Comparison of ENCODE assay signal across 22 cellular contexts in genomic region chr17:39525801-39526506, GRCh38.
DNase-seq lines count a peak whose midpoint lies in the region; ATAC-seq and TF ChIP-seq lines count a peak whose summit lies in the region.
"Had no signal": no experiment of that assay in that cellular context is flagged by ENCODE, and none has a peak within 500 bp of the region (broad histone marks: within the 10 kb centered on the region; RNA-seq: fewer than 3 reads in every experiment).

No MANE protein-coding gene starts in this region.

- CTCF ChIA-PET in GM10248 (lab: Yijun Ruan, JAX) = interaction anchor here (0.8 to 3.5 kb wide), 6 partner anchors 10 to 461 kb away, joined by 3 to 13 read pairs (median 4); no protein-coding TSS in a partner anchor

- H3K4me3 ChIP-seq in choroid plexus epithelial cell (ENCODE audit: low read depth, low read length) = no peak overlapping the region
- no peak overlapping the region for H3K4me3 ChIP-seq in heart right ventricle
- H3K4me3 ChIP-seq: MG63, SK-N-MC had no signal

- POLR2A ChIA-PET in GM10248 (lab: Yijun Ruan, JAX) = no interaction called here

- H3K27me3 Mint-ChIP-seq in activated T-cell treated with anti-CD3 and anti-CD28 coated beads, Interleukin-2, amount 50 U/mL, for 72 hours (ENCODE audit: low read depth) = no peaks in the 10 kb centered on the region
- H3K27me3 Mint-ChIP-seq: CD8-positive, alpha-beta memory T cell had no signal

- H3K36me3 ChIP-seq in heart right ventricle = peaks cover 0 to 100% (median 78%) of the 10 kb centered on the region in 9 donors

- H3K36me3 Mint-ChIP-seq in activated T-cell treated with anti-CD3 and anti-CD28 coated beads, Interleukin-2, amount 50 U/mL, for 72 hours (ENCODE audit: insufficient read depth in 2 of 2) = peaks cover 4 to 20% of the 10 kb centered on the region in 2 donors

- 55 to 64% methylated on average over 6 of the region's 6 CpGs for WGBS in heart right ventricle, 2 donors

- no peak for ATAC-seq in activated T-cell treated with anti-CD3 and anti-CD28 coated beads, Interleukin-2, amount 50 U/mL, for 72 hours (replicated peaks in 1 of 2)
- ATAC-seq in heart right ventricle = no peak
- ATAC-seq in GM19351 (IDR thresholded peaks at IDR 0.05; ENCODE audit: unreplicated experiment) = no peak
- ATAC-seq in GM19023 (IDR thresholded peaks at IDR 0.05; ENCODE audit: unreplicated experiment) = no peak

- peaks cover 0 to 18% (median 5%) of the 10 kb centered on the region in 9 donors for H3K4me1 ChIP-seq in heart right ventricle

- H3K9me3 ChIP-seq in heart right ventricle = no peaks in the 10 kb centered on the region
- H3K9me3 ChIP-seq: MG63 had no signal

- no peaks in the 10 kb centered on the region for H3K4me1 Mint-ChIP-seq in activated T-cell treated with anti-CD3 and anti-CD28 coated beads, Interleukin-2, amount 50 U/mL, for 72 hours (ENCODE audit: low read depth)
- H3K4me1 Mint-ChIP-seq: CD8-positive, alpha-beta memory T cell; H9 had no signal

- no peak for TF ChIP-seq CTCF in choroid plexus epithelial cell (conservative IDR thresholded peaks at IDR 0.05; ENCODE audit: low read depth, low read length)
- no peak for TF ChIP-seq CTCF in heart right ventricle (IDR thresholded peaks at IDR 0.05)
- no peak for TF ChIP-seq CTCF in GM10248 (IDR thresholded peaks at IDR 0.05; ENCODE audit: control extremely low read depth, extremely low read depth, low read depth, missing control alignments)

- H3K9me3 Mint-ChIP-seq in activated T-cell treated with anti-CD3 and anti-CD28 coated beads, Interleukin-2, amount 50 U/mL, for 72 hours = no peaks in the 10 kb centered on the region
- H3K9me3 Mint-ChIP-seq: CD8-positive, alpha-beta memory T cell; H9 had no signal

- intact Hi-C loops in heart right ventricle (cut with DNase I) = loop anchor here in 2 of 10 donors (5.0 to 10.0 kb wide), 2 partner anchors 96 to 111 kb away; no protein-coding TSS in a partner anchor

- H3K27ac ChIP-seq in heart right ventricle = no peak overlapping the region
- H3K27ac ChIP-seq: SK-N-MC had no signal

- no peak overlapping the region for H3K4me3 Mint-ChIP-seq in activated T-cell treated with anti-CD3 and anti-CD28 coated beads, Interleukin-2, amount 50 U/mL, for 72 hours
- H3K4me3 Mint-ChIP-seq: CD8-positive, alpha-beta memory T cell; H9 had no signal

- DNase-seq in activated T-cell treated with anti-CD3 and anti-CD28 coated beads, Interleukin-2, amount 50 U/mL, for 72 hours = no peak
- DNase-seq in activated T-cell treated with anti-CD3 and anti-CD28 coated beads for 4 hours (no peak), choroid plexus epithelial cell (ENCODE audit: low read depth) (peak; percentile 26), myocyte (ENCODE audit: low read depth) (peak; percentile 68), heart right ventricle (no peak), GM10248 (ENCODE audit: extremely low spot score) (no peak)
- DNase-seq: CD8-positive, alpha-beta memory T cell; DMS79; H9; IMR-90; Karpas-422; MG63; NCI-H1048; NCI-H1436; NCI-H2029 treated with DMSO at 0.1 percent for 48 hours; NCI-H510A; NCI-H82; OCI-M1; Right ventricle myocardium superior had no signal

- peak overlapping the region; percentile 37 for H3K27ac Mint-ChIP-seq in activated T-cell treated with anti-CD3 and anti-CD28 coated beads, Interleukin-2, amount 50 U/mL, for 72 hours

- H3K27me3 ChIP-seq in heart right ventricle = no peaks in the 10 kb centered on the region
- H3K27me3 ChIP-seq: MG63 had no signal

Comparison
In these comparisons a context has a peak if more than half of its experiments do, and no peak if none do; other contexts are left out.
1. DNase-seq: peak in choroid plexus epithelial cell (single experiment) and myocyte (single experiment); none in activated T-cell treated with anti-CD3 and anti-CD28 coated beads, Interleukin-2, amount 50 U/mL, for 72 hours (0 of 2), activated T-cell treated with anti-CD3 and anti-CD28 coated beads for 4 hours (single experiment), heart right ventricle (0 of 2) and GM10248 (single experiment).